ENCODE assay signal across 38 cellular contexts in the genomic region with DNA sequence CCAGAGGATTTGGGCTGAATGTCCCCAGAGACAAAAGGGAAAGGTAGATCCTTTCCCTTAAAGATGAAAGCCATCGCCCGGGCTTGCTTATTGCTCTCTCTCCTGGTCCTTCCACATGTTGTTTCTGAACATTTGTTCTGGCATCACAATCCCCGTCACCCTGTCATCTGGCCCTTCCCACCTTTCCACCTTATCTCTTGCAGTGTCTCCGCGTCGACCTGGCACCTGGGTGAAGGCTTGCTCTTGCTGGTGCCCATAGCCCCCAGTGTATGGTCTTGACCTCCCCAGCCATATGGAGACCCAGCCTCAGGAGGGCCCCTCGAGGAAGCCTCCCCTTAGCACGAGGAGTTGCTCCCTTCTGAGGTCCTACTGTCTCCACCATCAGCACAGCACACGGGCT.
"Had no signal": no experiment of that assay in that cellular context is flagged by ENCODE, and none has a peak within 500 bp of the region (broad histone marks: within the 10 kb centered on the region; RNA-seq: fewer than 3 reads in every experiment).

No MANE protein-coding gene starts in this region.

- H3K4me1 ChIP-seq: adrenal gland, ascending aorta, body of pancreas, breast epithelium had no signal

- H3K4me3 ChIP-seq: adrenal gland, ascending aorta, body of pancreas, breast epithelium, cardiac muscle cell had no signal

- H3K9me3 Mint-ChIP-seq: activated naive CD4-positive, alpha-beta T cell treated with anti-CD3 and anti-CD28 coated beads, Interleukin-2, amount 10 ng/mL, durations not matched to agents 7 days and 5 days; activated naive CD4-positive, alpha-beta T cell treated with anti-CD3 and anti-CD28 coated beads, Interleukin-2, amount 50 U/mL, for 24 hours; activated T-helper 1 cell treated with anti-CD3 and anti-CD28 coated beads, Interleukin-12 subunit alpha, Interleukin-12 subunit beta, Interleukin-2, Interleukin-4 antibody, amounts not matched to agents 30 ng/mL and 10 ng/mL and 1 ng/mL, durations not matched to agents 14 hours and 24 hours and 36 hours; activated T-helper 2 cell treated with anti-CD3 and anti-CD28 coated beads, Interferon-gamma antibody, Interleukin-2, Interleukin-4, amounts not matched to agents 10 μg/mL and 5 μg/mL and 100 μg/mL, durations not matched to agents 14 hours and 24 hours and 36 hours; central memory CD8-positive, alpha-beta T cell had no signal

- H3K27ac Mint-ChIP-seq: activated naive CD4-positive, alpha-beta T cell treated with anti-CD3 and anti-CD28 coated beads for 36 hours; activated naive CD4-positive, alpha-beta T cell treated with anti-CD3 and anti-CD28 coated beads, Interleukin-2, amount 10 ng/mL, durations not matched to agents 7 days and 5 days; activated naive CD4-positive, alpha-beta T cell treated with anti-CD3 and anti-CD28 coated beads, Interleukin-2, amount 50 U/mL, for 24 hours; activated naive CD4-positive, alpha-beta T cell treated with anti-CD3 and anti-CD28 coated beads, Interleukin-2, amount 50 U/mL, for 72 hours; activated naive CD8-positive, alpha-beta T cell; activated naive CD8-positive, alpha-beta T cell treated with anti-CD3 and anti-CD28 coated beads for 36 hours; activated naive CD8-positive, alpha-beta T cell treated with anti-CD3 and anti-CD28 coated beads, Interleukin-2, amount 10 ng/mL, durations not matched to agents 7 days and 5 days; activated naive CD8-positive, alpha-beta T cell treated with anti-CD3 and anti-CD28 coated beads, Interleukin-2, amount 50 U/mL, for 24 hours; activated T-cell treated with anti-CD3 and anti-CD28 coated beads, Interleukin-2, amount 50 U/mL, for 24 hours; activated T-cell treated with anti-CD3 and anti-CD28 coated beads, Interleukin-2, amount 50 U/mL, for 72 hours; activated T-helper 1 cell treated with anti-CD3 and anti-CD28 coated beads, Interleukin-12 subunit alpha, Interleukin-12 subunit beta, Interleukin-2, Interleukin-4 antibody, amounts not matched to agents 30 ng/mL and 10 ng/mL and 1 ng/mL, durations not matched to agents 14 hours and 24 hours and 36 hours; activated T-helper 17 cell treated with anti-CD3 and anti-CD28 coated beads, Interleukin-2, amount 50 U/mL, for 72 hours; activated T-helper 2 cell treated with anti-CD3 and anti-CD28 coated beads, Interferon-gamma antibody, Interleukin-2, Interleukin-4, amounts not matched to agents 10 μg/mL and 5 μg/mL and 100 μg/mL, durations not matched to agents 14 hours and 24 hours and 36 hours; brain had no signal

- H3K36me3 ChIP-seq: adrenal gland, ascending aorta, brain microvascular endothelial cell, breast epithelium, cardiac muscle cell had no signal

- H3K27ac ChIP-seq: adrenal gland, ascending aorta, body of pancreas, brain microvascular endothelial cell, breast epithelium, cardiac muscle cell had no signal

- H3K9me3 ChIP-seq: adrenal gland, ascending aorta, body of pancreas, breast epithelium had no signal

- ATAC-seq: activated naive CD4-positive, alpha-beta T cell treated with anti-CD3 and anti-CD28 coated beads, Interleukin-2, amount 50 U/mL, for 72 hours; activated naive CD8-positive, alpha-beta T cell treated with anti-CD3 and anti-CD28 coated beads, Interleukin-2, amount 50 U/mL, for 24 hours; activated T-cell treated with anti-CD3 and anti-CD28 coated beads, Interleukin-2, amount 50 U/mL, for 4 hours; activated T-cell treated with anti-CD3 and anti-CD28 coated beads, Interleukin-2, amount 50 U/mL, for 72 hours; activated T-helper 17 cell treated with anti-CD3 and anti-CD28 coated beads, Interleukin-2, amount 50 U/mL, for 72 hours; body of pancreas had no signal

- DNase-seq: activated effector memory CD4-positive, alpha-beta T cell treated with anti-CD3 and anti-CD28 coated beads, Interleukin-2, amount 50 U/mL, for 16 hours; activated effector memory CD4-positive, alpha-beta T cell treated with Interleukin-2 at 50 U/mL for 16 hours; activated gamma-delta T cell; activated gamma-delta T cell treated with Interleukin-2 at 50 U/mL for 16 hours; activated naive CD4-positive, alpha-beta T cell; activated naive CD4-positive, alpha-beta T cell treated with anti-CD3 and anti-CD28 coated beads for 36 hours; activated naive CD4-positive, alpha-beta T cell treated with anti-CD3 and anti-CD28 coated beads, Interleukin-2, amount 10 ng/mL, durations not matched to agents 7 days and 5 days; activated naive CD4-positive, alpha-beta T cell treated with anti-CD3 and anti-CD28 coated beads, Interleukin-2, amount 50 U/mL, for 16 hours; activated naive CD4-positive, alpha-beta T cell treated with Interleukin-2 at 50 U/mL for 16 hours; activated naive CD8-positive, alpha-beta T cell treated with anti-CD3 and anti-CD28 coated beads for 36 hours; activated naive CD8-positive, alpha-beta T cell treated with anti-CD3 and anti-CD28 coated beads, Interleukin-2, amount 10 ng/mL, durations not matched to agents 7 days and 5 days; activated naive CD8-positive, alpha-beta T cell treated with anti-CD3 and anti-CD28 coated beads, Interleukin-2, amount 50 U/mL, for 24 hours; activated T-cell treated with anti-CD3 and anti-CD28 coated beads, Interleukin-2, amount 50 U/mL, for 1 hour; activated T-cell treated with anti-CD3 and anti-CD28 coated beads, Interleukin-2, amount 50 U/mL, for 24 hours; activated T-cell treated with anti-CD3 and anti-CD28 coated beads, Interleukin-2, amount 50 U/mL, for 4 hours; activated T-cell treated with anti-CD3 and anti-CD28 coated beads, Interleukin-2, amount 50 U/mL, for 48 hours; activated T-cell treated with anti-CD3 and anti-CD28 coated beads, Interleukin-2, amount 50 U/mL, for 72 hours; adrenal gland; amniotic stem cell; amygdala; anterior cingulate cortex; aorta; body of pancreas; brain microvascular endothelial cell; caudate nucleus; central memory CD4-positive, alpha-beta T cell; cerebellar nuclear complex had no signal

- H3K27me3 ChIP-seq: adrenal gland, ascending aorta, body of pancreas, brain microvascular endothelial cell, breast epithelium, cardiac muscle cell had no signal

- H3K4me3 Mint-ChIP-seq: activated naive CD4-positive, alpha-beta T cell treated with anti-CD3 and anti-CD28 coated beads for 36 hours; activated naive CD4-positive, alpha-beta T cell treated with anti-CD3 and anti-CD28 coated beads, Interleukin-2, amount 10 ng/mL, durations not matched to agents 7 days and 5 days; activated naive CD4-positive, alpha-beta T cell treated with anti-CD3 and anti-CD28 coated beads, Interleukin-2, amount 50 U/mL, for 24 hours; activated naive CD8-positive, alpha-beta T cell; activated naive CD8-positive, alpha-beta T cell treated with anti-CD3 and anti-CD28 coated beads for 36 hours; activated naive CD8-positive, alpha-beta T cell treated with anti-CD3 and anti-CD28 coated beads, Interleukin-2, amount 10 ng/mL, durations not matched to agents 7 days and 5 days; activated naive CD8-positive, alpha-beta T cell treated with anti-CD3 and anti-CD28 coated beads, Interleukin-2, amount 50 U/mL, for 24 hours; activated T-cell treated with anti-CD3 and anti-CD28 coated beads, Interleukin-2, amount 50 U/mL, for 24 hours; activated T-cell treated with anti-CD3 and anti-CD28 coated beads, Interleukin-2, amount 50 U/mL, for 4 hours; activated T-cell treated with anti-CD3 and anti-CD28 coated beads, Interleukin-2, amount 50 U/mL, for 72 hours; activated T-helper 1 cell treated with anti-CD3 and anti-CD28 coated beads, Interleukin-12 subunit alpha, Interleukin-12 subunit beta, Interleukin-2, Interleukin-4 antibody, amounts not matched to agents 30 ng/mL and 10 ng/mL and 1 ng/mL, durations not matched to agents 14 hours and 24 hours and 36 hours; activated T-helper 17 cell treated with anti-CD3 and anti-CD28 coated beads, Interleukin-2, amount 50 U/mL, for 72 hours; brain; central memory CD8-positive, alpha-beta T cell had no signal

- H3K4me1 Mint-ChIP-seq: activated naive CD4-positive, alpha-beta T cell treated with anti-CD3 and anti-CD28 coated beads, Interleukin-2, amount 10 ng/mL, durations not matched to agents 7 days and 5 days; activated naive CD4-positive, alpha-beta T cell treated with anti-CD3 and anti-CD28 coated beads, Interleukin-2, amount 50 U/mL, for 24 hours; activated naive CD8-positive, alpha-beta T cell treated with anti-CD3 and anti-CD28 coated beads for 36 hours; activated naive CD8-positive, alpha-beta T cell treated with anti-CD3 and anti-CD28 coated beads, Interleukin-2, amount 10 ng/mL, durations not matched to agents 7 days and 5 days; activated naive CD8-positive, alpha-beta T cell treated with anti-CD3 and anti-CD28 coated beads, Interleukin-2, amount 50 U/mL, for 24 hours; activated T-helper 17 cell treated with anti-CD3 and anti-CD28 coated beads, Interleukin-2, amount 50 U/mL, for 72 hours; central memory CD8-positive, alpha-beta T cell had no signal

- H3K27me3 Mint-ChIP-seq: activated naive CD4-positive, alpha-beta T cell treated with anti-CD3 and anti-CD28 coated beads, Interleukin-2, amount 50 U/mL, for 24 hours; activated naive CD8-positive, alpha-beta T cell; activated naive CD8-positive, alpha-beta T cell treated with anti-CD3 and anti-CD28 coated beads for 36 hours; activated naive CD8-positive, alpha-beta T cell treated with anti-CD3 and anti-CD28 coated beads, Interleukin-2, amount 10 ng/mL, durations not matched to agents 7 days and 5 days; activated naive CD8-positive, alpha-beta T cell treated with anti-CD3 and anti-CD28 coated beads, Interleukin-2, amount 50 U/mL, for 24 hours; activated T-cell treated with anti-CD3 and anti-CD28 coated beads, Interleukin-2, amount 50 U/mL, for 24 hours had no signal

- H3K36me3 Mint-ChIP-seq: activated naive CD4-positive, alpha-beta T cell treated with anti-CD3 and anti-CD28 coated beads, Interleukin-2, amount 10 ng/mL, durations not matched to agents 7 days and 5 days; activated naive CD4-positive, alpha-beta T cell treated with anti-CD3 and anti-CD28 coated beads, Interleukin-2, amount 50 U/mL, for 24 hours; activated naive CD8-positive, alpha-beta T cell treated with anti-CD3 and anti-CD28 coated beads, Interleukin-2, amount 10 ng/mL, durations not matched to agents 7 days and 5 days had no signal
